9 cellular contexts compared by ENCODE assay signal in genomic region chr3:196193037-196193737, GRCh38. TPM values are rescaled to one million over a fixed set of nuclear protein-coding genes. Genes with fewer than 3 reads are reported as not detected.
A peak's percentile ranks its signal among the peaks of the same experiment; 100 is the strongest.
DNase-seq lines count a peak whose midpoint lies in the region; ATAC-seq, FAIRE-seq and TF ChIP-seq lines count a peak whose summit lies in the region.
"Had no signal": no experiment of that assay in that cellular context is flagged by ENCODE, and none has a peak within 500 bp of the region (broad histone marks: within the 10 kb centered on the region; RNA-seq: fewer than 3 reads in every experiment).

No MANE protein-coding gene starts in this region.

- TF ChIP-seq POLR2A in thyroid gland (IDR thresholded peaks at IDR 0.05): no peak

- peaks cover 16% of the 10 kb centered on the region for H3K4me1 Mint-ChIP-seq in CD4-positive, alpha-beta T cell (ENCODE audit: low read depth)
- H3K4me1 Mint-ChIP-seq in activated naive CD8-positive, alpha-beta T cell treated with anti-CD3 and anti-CD28 coated beads, Interleukin-2, amount 10 ng/mL, durations not matched to agents 7 days and 5 days: peaks cover 21% of the 10 kb centered on the region
- peaks cover 7 to 26% (median 13%) of the 10 kb centered on the region in 4 donors for H3K4me1 Mint-ChIP-seq in naive thymus-derived CD8-positive, alpha-beta T cell

- no peaks in the 10 kb centered on the region for H3K27me3 ChIP-seq in CD4-positive, alpha-beta T cell (ENCODE audit: control insufficient read depth, insufficient read depth, low read length)
- no peaks in the 10 kb centered on the region for H3K27me3 ChIP-seq in thyroid gland

- no peaks in the 10 kb centered on the region for H3K4me1 ChIP-seq in HEK293 (ENCODE audit: control insufficient read depth, insufficient read depth, low read length)
- no peaks in the 10 kb centered on the region for H3K4me1 ChIP-seq in thyroid gland

- H3K27me3 Mint-ChIP-seq in CD4-positive, alpha-beta T cell: no peaks in the 10 kb centered on the region
- H3K27me3 Mint-ChIP-seq in activated naive CD8-positive, alpha-beta T cell treated with anti-CD3 and anti-CD28 coated beads, Interleukin-2, amount 10 ng/mL, durations not matched to agents 7 days and 5 days: no peaks in the 10 kb centered on the region
- no peaks in the 10 kb centered on the region for H3K27me3 Mint-ChIP-seq in naive thymus-derived CD8-positive, alpha-beta T cell

- H3K36me3 Mint-ChIP-seq in CD4-positive, alpha-beta T cell (ENCODE audit: low read depth): no peaks in the 10 kb centered on the region
- no peaks in the 10 kb centered on the region for H3K36me3 Mint-ChIP-seq in activated naive CD8-positive, alpha-beta T cell treated with anti-CD3 and anti-CD28 coated beads, Interleukin-2, amount 10 ng/mL, durations not matched to agents 7 days and 5 days
- H3K36me3 Mint-ChIP-seq in naive thymus-derived CD8-positive, alpha-beta T cell: no peaks in the 10 kb centered on the region

- H3K9me3 Mint-ChIP-seq in CD4-positive, alpha-beta T cell: no peaks in the 10 kb centered on the region
- H3K9me3 Mint-ChIP-seq in activated naive CD8-positive, alpha-beta T cell treated with anti-CD3 and anti-CD28 coated beads, Interleukin-2, amount 10 ng/mL, durations not matched to agents 7 days and 5 days: no peaks in the 10 kb centered on the region
- H3K9me3 Mint-ChIP-seq in naive thymus-derived CD8-positive, alpha-beta T cell: no peaks in the 10 kb centered on the region

- POLR2A ChIA-PET in CD4-positive, alpha-beta T cell (lab: Charles Lee): interaction anchor here (1.2 to 2.2 kb wide), 3 partner anchors 13 to 120 kb away, joined by 4 to 28 read pairs (median 10); no protein-coding TSS in a partner anchor
- POLR2A ChIA-PET in HEK293 (lab: Yijun Ruan, JAX): no interaction called here
- POLR2A ChIA-PET in activated naive CD8-positive, alpha-beta T cell treated with anti-CD3 and anti-CD28 coated beads, Interleukin-2, amount 10 ng/mL, durations not matched to agents 7 days and 5 days (lab: Charles Lee): interaction anchor here (2.2 kb wide), 1 partner anchor 14 kb away, joined by 24 read pairs; no protein-coding TSS in a partner anchor
- POLR2A ChIA-PET in naive thymus-derived CD8-positive, alpha-beta T cell (lab: Charles Lee): interaction anchor here (1.0 to 3.9 kb wide), 3 partner anchors 12 to 113 kb away, joined by 3 to 22 read pairs (median 3); no protein-coding TSS in a partner anchor

- peak overlapping the region; percentile 90 for H3K27ac Mint-ChIP-seq in CD4-positive, alpha-beta T cell
- H3K27ac Mint-ChIP-seq in activated naive CD8-positive, alpha-beta T cell treated with anti-CD3 and anti-CD28 coated beads, Interleukin-2, amount 10 ng/mL, durations not matched to agents 7 days and 5 days: peak overlapping the region; percentile 93
- H3K27ac Mint-ChIP-seq in naive thymus-derived CD8-positive, alpha-beta T cell: peak overlapping the region in 9 of 10 donors; percentile 69 to 98 (median 90)

- H3K4me3 Mint-ChIP-seq in CD4-positive, alpha-beta T cell: no peak overlapping the region
- no peak overlapping the region for H3K4me3 Mint-ChIP-seq in activated naive CD8-positive, alpha-beta T cell treated with anti-CD3 and anti-CD28 coated beads, Interleukin-2, amount 10 ng/mL, durations not matched to agents 7 days and 5 days
- H3K4me3 Mint-ChIP-seq in naive thymus-derived CD8-positive, alpha-beta T cell: no peak overlapping the region

- DNase-seq in CD4-positive, alpha-beta T cell: no peak
- DNase-seq in activated naive CD8-positive, alpha-beta T cell treated with anti-CD3 and anti-CD28 coated beads, Interleukin-2, amount 10 ng/mL, durations not matched to agents 7 days and 5 days: no peak
- no peak for DNase-seq in naive thymus-derived CD8-positive, alpha-beta T cell
- DNase-seq in SHP77 (lab: John Stamatoyannopoulos, UW): no peak
- no peak for DNase-seq in urothelium cell line (ENCODE audit: low spot score)
- no peak for DNase-seq in RCC 7860 (ENCODE audit: low spot score)
- DNase-seq in thyroid gland: no peak

- no peaks in the 10 kb centered on the region for H3K9me3 ChIP-seq in CD4-positive, alpha-beta T cell (ENCODE audit: control insufficient read depth, low read length)
- H3K9me3 ChIP-seq in HEK293 (ENCODE audit: control insufficient read depth, insufficient read depth, low read depth, low read length) (no peaks in the 10 kb centered on the region), thyroid gland (no peaks in the 10 kb centered on the region)

- H3K27ac ChIP-seq in CD4-positive, alpha-beta T cell (ENCODE audit: low read depth, low read length): peak overlapping the region; percentile 61
- H3K27ac ChIP-seq in HEK293 (ENCODE audit: extremely low read depth, low read depth, low read length): no peak overlapping the region
- no peak overlapping the region for H3K27ac ChIP-seq in thyroid gland

- WGBS in thyroid gland, 2 donors: 75 to 83% methylated on average over 15 of the region's 15 CpGs

- intact Hi-C loops in CD4-positive, alpha-beta T cell (cut with DNase I, micrococcal nuclease): no loop called here
- intact Hi-C loops in thyroid gland (cut with DNase I): no loop called here

- H3K4me3 ChIP-seq in HEK293 (ENCODE audit: low read depth, low read length) (no peak overlapping the region), thyroid gland (replicated peaks in 1 of 3) (no peak overlapping the region)

- H3K36me3 ChIP-seq in HEK293 (ENCODE audit: control insufficient read depth in 2 of 2, insufficient read depth in 1 of 2, low read length in 2 of 2): no peaks in the 10 kb centered on the region
- H3K36me3 ChIP-seq in thyroid gland: no peaks in the 10 kb centered on the region

- FAIRE-seq in urothelium cell line (lab: Jason Lieb, UNC) (no peak), RCC 7860 (lab: Jason Lieb, UNC) (no peak)

- CTCF ChIA-PET in CD4-positive, alpha-beta T cell (lab: Charles Lee): interaction anchor here (0.6 to 1.9 kb wide), 3 partner anchors 14 to 120 kb away, joined by 3 to 9 read pairs (median 4); no protein-coding TSS in a partner anchor
- CTCF ChIA-PET in HEK293 (lab: Yijun Ruan, JAX): interaction anchor here (4.7 kb wide), 1 partner anchor 120 kb away, joined by 60 read pairs; no protein-coding TSS in a partner anchor

- no peak for ATAC-seq in CD4-positive, alpha-beta T cell (ENCODE audit: poor library complexity)
- ATAC-seq in activated naive CD8-positive, alpha-beta T cell treated with anti-CD3 and anti-CD28 coated beads, Interleukin-2, amount 10 ng/mL, durations not matched to agents 7 days and 5 days (ENCODE audit: low read depth): no peak
- ATAC-seq in naive thymus-derived CD8-positive, alpha-beta T cell: no peak

- no peak for TF ChIP-seq CTCF in CD4-positive, alpha-beta T cell (IDR thresholded peaks at IDR 0.05)
- TF ChIP-seq CTCF in HEK293 (tag by site-specific recombination; IDR thresholded peaks at IDR 0.05): no peak
- TF ChIP-seq CTCF in thyroid gland (IDR thresholded peaks at IDR 0.05): no peak

TF ChIP-seq in HEK293, 187 proteins besides CTCF, POLR2A, EP300 and RAD21:
- peak; percentile 5; the same call in 1 of the 2 replicates for TF ChIP-seq ZBTB17 (tag by site-specific recombination; IDR thresholded peaks at IDR 0.05)
- no peak for TF ChIP-seq ZNF223 (tag by site-specific recombination; IDR thresholded peaks at IDR 0.05)
- no peak for TF ChIP-seq ZSCAN4 (tag by site-specific recombination; IDR thresholded peaks at IDR 0.05)
- no peak for TF ChIP-seq ZNF610 (tag by site-specific recombination; IDR thresholded peaks at IDR 0.05; ENCODE audit: borderline replicate concordance)
- no peak for TF ChIP-seq GFI1B (tag by site-specific recombination; IDR thresholded peaks at IDR 0.05)
- no peak for TF ChIP-seq ZNF214 (tag by site-specific recombination; IDR thresholded peaks at IDR 0.05; ENCODE audit: borderline replicate concordance)
- no peak for TF ChIP-seq BCL11B (tag by site-specific recombination; IDR thresholded peaks at IDR 0.05; ENCODE audit: low read depth)
TF ChIP-seq in HEK293: peak in this region for 1.

RNA-seq across cellular contexts. Expression of gene ZDHHC19, which starts 18.0 kb away (rescaled TPM):
- total RNA-seq in CD4-positive, alpha-beta T cell: not detected
- total RNA-seq in activated naive CD8-positive, alpha-beta T cell treated with anti-CD3 and anti-CD28 coated beads, Interleukin-2, amount 10 ng/mL, durations not matched to agents 7 days and 5 days: not detected
- total RNA-seq in naive thymus-derived CD8-positive, alpha-beta T cell: not detected
- polyA plus RNA-seq in naive thymus-derived CD8-positive, alpha-beta T cell: under 1 TPM in 1 of 3 donors, not detected in 2; 0.51 TPM
- not detected for total RNA-seq in thyroid gland
- total RNA-seq: temporal lobe had no signal

RNA-seq across cellular contexts. Expression of gene SLC51A, which starts 23.1 kb away (rescaled TPM):
- not detected for total RNA-seq in CD4-positive, alpha-beta T cell
- total RNA-seq in activated naive CD8-positive, alpha-beta T cell treated with anti-CD3 and anti-CD28 coated beads, Interleukin-2, amount 10 ng/mL, durations not matched to agents 7 days and 5 days: not detected
- total RNA-seq in naive thymus-derived CD8-positive, alpha-beta T cell: not detected
- polyA plus RNA-seq in naive thymus-derived CD8-positive, alpha-beta T cell: under 1 TPM in 2 of 3 donors, not detected in 1; 0.67 to 0.89 TPM
- under 1 TPM in 2 of 4 donors, not detected in 2; 0.56 to 0.63 TPM for total RNA-seq in thyroid gland
